In the genomic region with DNA sequence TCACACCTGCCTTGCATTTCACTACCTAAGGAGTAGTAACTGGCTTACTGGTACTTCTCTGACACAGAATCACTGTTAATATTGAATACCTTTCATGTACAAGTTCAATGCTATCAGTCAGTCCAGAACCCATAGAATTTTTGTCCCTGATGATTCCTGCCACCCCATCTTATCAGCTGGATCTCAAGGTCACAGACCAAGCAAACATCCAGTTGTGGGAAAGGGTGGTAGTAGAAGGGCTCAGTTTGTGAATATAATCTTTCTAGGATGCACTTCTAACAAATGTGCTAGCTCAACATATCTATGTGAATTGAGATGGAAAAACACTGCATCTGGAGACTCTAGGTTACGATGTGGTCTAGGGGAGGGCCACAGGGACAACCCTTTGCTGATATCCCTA, we compare ENCODE assay signal across 18 cellular contexts. TPM values are rescaled to one million over a fixed set of nuclear protein-coding genes. Genes with fewer than 3 reads are reported as not detected.
DNase-seq lines count a peak whose midpoint lies in the region; ATAC-seq and TF ChIP-seq lines count a peak whose summit lies in the region.
"Had no signal": no experiment of that assay in that cellular context is flagged by ENCODE, and none has a peak within 500 bp of the region (broad histone marks: within the 10 kb centered on the region; RNA-seq: fewer than 3 reads in every experiment).

No MANE protein-coding gene starts in this region.

- no peaks in the 10 kb centered on the region for H3K9me3 ChIP-seq in MM.1S (replicated peaks; ENCODE audit: insufficient read depth, low read length)
- no peaks in the 10 kb centered on the region for H3K9me3 ChIP-seq in parathyroid adenoma (ENCODE audit: control insufficient read depth, low read length)
- H3K9me3 ChIP-seq: BLaER1, left ventricle myocardium inferior had no signal

- H3K4me2 ChIP-seq in MM.1S (ENCODE audit: low read depth, low read length): no peak overlapping the region
- peak overlapping the region; percentile 58 for H3K4me2 ChIP-seq in parathyroid adenoma (ENCODE audit: low read length)
- H3K4me2 ChIP-seq: BLaER1, smooth muscle cell had no signal

- H3K79me2 ChIP-seq in MM.1S (ENCODE audit: low read length): peaks cover 87% of the 10 kb centered on the region
- H3K79me2 ChIP-seq in parathyroid adenoma: peaks cover 18% of the 10 kb centered on the region

- H3K27me3 Mint-ChIP-seq in activated CD8-positive, alpha-beta memory T cell treated with anti-CD3 and anti-CD28 coated beads, Interleukin-2, amount 10 ng/mL, durations not matched to agents 7 days and 5 days: no peaks in the 10 kb centered on the region
- H3K27me3 Mint-ChIP-seq in activated naive CD8-positive, alpha-beta T cell treated with anti-CD3 and anti-CD28 coated beads, Interleukin-2, amount 50 U/mL, for 24 hours: no peaks in the 10 kb centered on the region

- no peaks in the 10 kb centered on the region for H3K9me2 ChIP-seq in MM.1S (replicated peaks; ENCODE audit: insufficient read depth, low read length)

- ATAC-seq in activated CD8-positive, alpha-beta memory T cell treated with anti-CD3 and anti-CD28 coated beads, Interleukin-2, amount 10 ng/mL, durations not matched to agents 7 days and 5 days: no peak
- no peak for ATAC-seq in activated naive CD8-positive, alpha-beta T cell treated with anti-CD3 and anti-CD28 coated beads, Interleukin-2, amount 50 U/mL, for 24 hours
- ATAC-seq in HG02970 (IDR thresholded peaks at IDR 0.05; ENCODE audit: low FRiP score, unreplicated experiment): no peak

- peaks cover 13% of the 10 kb centered on the region; the same call in 1 of the 2 replicates for H4K20me1 ChIP-seq in MM.1S (ENCODE audit: insufficient read depth, low read length)

- H2AFZ ChIP-seq in MM.1S (ENCODE audit: low read length): no peak overlapping the region
- no peak overlapping the region for H2AFZ ChIP-seq in parathyroid adenoma

- peaks cover 71% of the 10 kb centered on the region for H3K4me1 Mint-ChIP-seq in activated CD8-positive, alpha-beta memory T cell treated with anti-CD3 and anti-CD28 coated beads, Interleukin-2, amount 10 ng/mL, durations not matched to agents 7 days and 5 days
- H3K4me1 Mint-ChIP-seq in activated naive CD8-positive, alpha-beta T cell treated with anti-CD3 and anti-CD28 coated beads, Interleukin-2, amount 50 U/mL, for 24 hours: peaks cover 60% of the 10 kb centered on the region

- H3K27me3 ChIP-seq in MM.1S (replicated peaks; ENCODE audit: insufficient read depth, low read length): no peaks in the 10 kb centered on the region
- no peaks in the 10 kb centered on the region for H3K27me3 ChIP-seq in parathyroid adenoma (ENCODE audit: control insufficient read depth, insufficient read depth, low read length)
- H3K27me3 ChIP-seq: BLaER1, dorsolateral prefrontal cortex had no signal

- H3K9ac ChIP-seq in MM.1S (ENCODE audit: low read length) (no peak overlapping the region), parathyroid adenoma (no peak overlapping the region)
- H3K9ac ChIP-seq: BLaER1 had no signal

- H3F3A ChIP-seq in MM.1S (ENCODE audit: insufficient read depth, low read length): 0 out of 2 replicates have a peak, but pooled peaks cover 9% of the 10 kb centered on the region

- peak overlapping the region; percentile 86 for H3K27ac Mint-ChIP-seq in activated CD8-positive, alpha-beta memory T cell treated with anti-CD3 and anti-CD28 coated beads, Interleukin-2, amount 10 ng/mL, durations not matched to agents 7 days and 5 days
- H3K27ac Mint-ChIP-seq in activated naive CD8-positive, alpha-beta T cell treated with anti-CD3 and anti-CD28 coated beads, Interleukin-2, amount 50 U/mL, for 24 hours: peak overlapping the region; percentile 67

- TF ChIP-seq CTCF in MM.1S (IDR thresholded peaks at IDR 0.05; ENCODE audit: low read length) (no peak), parathyroid adenoma (IDR thresholded peaks at IDR 0.05) (no peak)

- no peaks in the 10 kb centered on the region for H3K9me3 Mint-ChIP-seq in activated CD8-positive, alpha-beta memory T cell treated with anti-CD3 and anti-CD28 coated beads, Interleukin-2, amount 10 ng/mL, durations not matched to agents 7 days and 5 days (ENCODE audit: low read depth)
- no peaks in the 10 kb centered on the region for H3K9me3 Mint-ChIP-seq in activated naive CD8-positive, alpha-beta T cell treated with anti-CD3 and anti-CD28 coated beads, Interleukin-2, amount 50 U/mL, for 24 hours

- peaks cover 11% of the 10 kb centered on the region for H3K4me1 ChIP-seq in MM.1S (ENCODE audit: low read length)
- peaks cover 40% of the 10 kb centered on the region for H3K4me1 ChIP-seq in parathyroid adenoma

- H3K4me3 Mint-ChIP-seq in activated CD8-positive, alpha-beta memory T cell treated with anti-CD3 and anti-CD28 coated beads, Interleukin-2, amount 10 ng/mL, durations not matched to agents 7 days and 5 days: no peak overlapping the region
- no peak overlapping the region for H3K4me3 Mint-ChIP-seq in activated naive CD8-positive, alpha-beta T cell treated with anti-CD3 and anti-CD28 coated beads, Interleukin-2, amount 50 U/mL, for 24 hours

- H3K27ac ChIP-seq in MM.1S (ENCODE audit: low read length): peak overlapping the region; percentile 62; the same call in 1 of the 2 replicates
- peak overlapping the region; percentile 49 for H3K27ac ChIP-seq in parathyroid adenoma
- H3K27ac ChIP-seq: BLaER1, dorsolateral prefrontal cortex, epithelial cell of prostate, left ventricle myocardium inferior had no signal

- CTCF ChIA-PET in activated CD8-positive, alpha-beta memory T cell treated with anti-CD3 and anti-CD28 coated beads, Interleukin-2, amount 10 ng/mL, durations not matched to agents 7 days and 5 days (lab: Charles Lee): interaction anchor here (0.7 to 1.4 kb wide), 2 partner anchors 9 to 48 kb away, joined by 3 to 9 read pairs; no protein-coding TSS in a partner anchor

- peaks cover 70% of the 10 kb centered on the region for H3K36me3 Mint-ChIP-seq in activated CD8-positive, alpha-beta memory T cell treated with anti-CD3 and anti-CD28 coated beads, Interleukin-2, amount 10 ng/mL, durations not matched to agents 7 days and 5 days
- H3K36me3 Mint-ChIP-seq in activated naive CD8-positive, alpha-beta T cell treated with anti-CD3 and anti-CD28 coated beads, Interleukin-2, amount 50 U/mL, for 24 hours (ENCODE audit: low read depth): peaks cover 76% of the 10 kb centered on the region

- H3K36me3 ChIP-seq in MM.1S (replicated peaks; ENCODE audit: insufficient read depth, low read length): no peaks in the 10 kb centered on the region
- H3K36me3 ChIP-seq in parathyroid adenoma (ENCODE audit: control insufficient read depth, insufficient read depth, low read length): no peaks in the 10 kb centered on the region

- no peak for DNase-seq in activated CD8-positive, alpha-beta memory T cell treated with anti-CD3 and anti-CD28 coated beads, Interleukin-2, amount 10 ng/mL, durations not matched to agents 7 days and 5 days
- DNase-seq in activated CD8-positive, alpha-beta memory T cell treated with anti-CD3 and anti-CD28 coated beads, Interleukin-2, amount 50 U/mL, for 48 hours: no peak
- DNase-seq in MM.1S (no peak), NCI-H1105 treated with DMSO at 0.1 percent for 48 hours (lab: John Stamatoyannopoulos, UW) (no peak), cerebellum (ENCODE audit: low spot score) (no peak)
- DNase-seq in activated naive CD8-positive, alpha-beta T cell treated with anti-CD3 and anti-CD28 coated beads, Interleukin-2, amount 50 U/mL, for 24 hours: no peak
- DNase-seq: activated CD4-positive, alpha-beta T cell treated with anti-CD3 and anti-CD28 coated beads for 48 hours; dorsolateral prefrontal cortex; left ventricle myocardium inferior; NCI-H1436; NCI-H69; stimulated activated CD4-positive, alpha-beta T cell treated with anti-CD3 and anti-CD28 coated beads, Interleukin-4, amount 100 ng/mL, for 4 hours; substantia nigra had no signal

- H3K4me3 ChIP-seq in MM.1S (ENCODE audit: low read length) (no peak overlapping the region), parathyroid adenoma (ENCODE audit: low read depth, low read length) (no peak overlapping the region)
- H3K4me3 ChIP-seq: BLaER1, dorsolateral prefrontal cortex, left ventricle myocardium inferior, smooth muscle cell had no signal

RNA-seq across cellular contexts. Expression of gene PPP1CC, which starts 14.1 kb away (rescaled TPM):
- total RNA-seq in activated CD8-positive, alpha-beta memory T cell treated with anti-CD3 and anti-CD28 coated beads, Interleukin-2, amount 10 ng/mL, durations not matched to agents 7 days and 5 days: 100 to 1,000 TPM; 174 to 200 TPM
- 129 TPM for total RNA-seq in cerebellum

RNA-seq across cellular contexts. Expression of gene HVCN1, which starts 39.7 kb away (rescaled TPM):
- total RNA-seq in activated CD8-positive, alpha-beta memory T cell treated with anti-CD3 and anti-CD28 coated beads, Interleukin-2, amount 10 ng/mL, durations not matched to agents 7 days and 5 days: 10 to 100 TPM; 11.7 to 19.9 TPM
- 4.1 TPM for total RNA-seq in cerebellum
